In genomic region chr19:355134-355533, GRCh38 we compare ENCODE assay signal across 20 cellular contexts. TPM values are rescaled to one million over a fixed set of nuclear protein-coding genes. Genes with fewer than 3 reads are reported as not detected.
"Had no signal": no experiment of that assay in that cellular context is flagged by ENCODE, and none has a peak within 500 bp of the region (broad histone marks: within the 10 kb centered on the region; RNA-seq: fewer than 3 reads in every experiment).

No MANE protein-coding gene starts in this region.

- H3K36me3 Mint-ChIP-seq: natural killer cell had no signal

- H3K27ac Mint-ChIP-seq: activated CD4-positive, alpha-beta T cell treated with anti-CD3 and anti-CD28 coated beads for 36 hours; activated CD8-positive, alpha-beta T cell treated with anti-CD3 and anti-CD28 coated beads for 36 hours; activated naive CD8-positive, alpha-beta T cell treated with anti-CD3 and anti-CD28 coated beads, Interleukin-2, amount 50 U/mL, for 24 hours; natural killer cell; type B pancreatic cell had no signal

- ATAC-seq: activated CD4-positive, alpha-beta T cell treated with anti-CD3 and anti-CD28 coated beads for 36 hours; activated CD8-positive, alpha-beta T cell treated with anti-CD3 and anti-CD28 coated beads for 36 hours; activated naive CD8-positive, alpha-beta T cell treated with anti-CD3 and anti-CD28 coated beads, Interleukin-2, amount 50 U/mL, for 24 hours; natural killer cell; psoas muscle; sciatic nerve had no signal

- FAIRE-seq: astrocyte had no signal

- H3K36me3 ChIP-seq: suprapubic skin had no signal

- H3K4me1 Mint-ChIP-seq: activated naive CD8-positive, alpha-beta T cell treated with anti-CD3 and anti-CD28 coated beads, Interleukin-2, amount 50 U/mL, for 24 hours had no signal

- H3K27ac ChIP-seq: psoas muscle, suprapubic skin, VCaP had no signal

- H3K4me3 Mint-ChIP-seq: activated CD4-positive, alpha-beta T cell treated with anti-CD3 and anti-CD28 coated beads for 36 hours; activated CD8-positive, alpha-beta T cell treated with anti-CD3 and anti-CD28 coated beads for 36 hours; activated naive CD8-positive, alpha-beta T cell treated with anti-CD3 and anti-CD28 coated beads, Interleukin-2, amount 50 U/mL, for 24 hours; natural killer cell; type B pancreatic cell had no signal

- DNase-seq: activated CD4-positive, alpha-beta T cell treated with anti-CD3 and anti-CD28 coated beads for 36 hours; activated CD8-positive, alpha-beta memory T cell treated with anti-CD3 and anti-CD28 coated beads, Interleukin-2, amount 50 U/mL, for 4 hours; activated CD8-positive, alpha-beta T cell treated with anti-CD3 and anti-CD28 coated beads for 36 hours; activated naive CD4-positive, alpha-beta T cell; activated naive CD8-positive, alpha-beta T cell treated with anti-CD3 and anti-CD28 coated beads, Interleukin-2, amount 50 U/mL, for 24 hours; caudate nucleus; effector memory CD4-positive, alpha-beta T cell; erythroblast; hypothalamus; mammary epithelial cell; stimulated activated naive CD4-positive, alpha-beta T cell; T1000 had no signal

- H3K4me3 ChIP-seq: psoas muscle, suprapubic skin had no signal

- H3K4me1 ChIP-seq: psoas muscle, suprapubic skin had no signal

RNA-seq across cellular contexts. Expression of gene C2CD4C, which starts 53.8 kb away (rescaled TPM):
- total RNA-seq: mononuclear cell, natural killer cell had no signal
